9 cellular contexts compared by ENCODE assay signal in genomic region chr4:54099287-54099958, GRCh38. TPM values are rescaled to one million over a fixed set of nuclear protein-coding genes. Genes with fewer than 3 reads are reported as not detected.
DNase-seq lines count a peak whose midpoint lies in the region; ATAC-seq and TF ChIP-seq lines count a peak whose summit lies in the region.
"Had no signal": no experiment of that assay in that cellular context is flagged by ENCODE, and none has a peak within 500 bp of the region (broad histone marks: within the 10 kb centered on the region; RNA-seq: fewer than 3 reads in every experiment).

No MANE protein-coding gene starts in this region.

- DNase-seq in NCI-H510A treated with DMSO at 0.1 percent for 48 hours (lab: John Stamatoyannopoulos, UW) (peak; percentile 25), NCI-H510A (lab: John Stamatoyannopoulos, UW) (no peak), SW480 (ENCODE audit: low spot score) (peak; percentile 5), glutamatergic neuron (peak; percentile 19), smooth muscle cell (lab: John Stamatoyannopoulos, UW; ENCODE audit: unreplicated experiment) (no peak), cerebellar nuclear complex (lab: John Stamatoyannopoulos, UW) (no peak)
- no peak for DNase-seq in stimulated activated CD4-positive, alpha-beta T cell treated with anti-CD3 and anti-CD28 coated beads, Interleukin-4, amount 100 ng/mL, for 4 hours

- H3K4me1 ChIP-seq in smooth muscle cell (ENCODE audit: low read depth), result peaks cover 43% of the 10 kb centered on the region

- no peak overlapping the region for H2AFZ ChIP-seq in smooth muscle cell (ENCODE audit: low read depth)

- H3K4me3 ChIP-seq in smooth muscle cell, result peak overlapping the region; percentile 35
- H3K4me3 ChIP-seq: lung had no signal

- H3K27ac ChIP-seq in smooth muscle cell (ENCODE audit: low read depth), result no peak overlapping the region

- H3K27me3 Mint-ChIP-seq in glutamatergic neuron (ENCODE audit: unreplicated experiment), result peaks cover 49% of the 10 kb centered on the region

- 2% methylated on average over 26 of the region's 26 CpGs for WGBS in smooth muscle cell (ENCODE audit: low lambda C conversion rate)

- H3K36me3 Mint-ChIP-seq in glutamatergic neuron (ENCODE audit: unreplicated experiment), result no peaks in the 10 kb centered on the region

- peaks cover 99% of the 10 kb centered on the region for H3K27me3 ChIP-seq in smooth muscle cell (ENCODE audit: low read depth)

- H3K79me2 ChIP-seq in smooth muscle cell (ENCODE audit: low read depth), result no peaks in the 10 kb centered on the region

- H3K27ac Mint-ChIP-seq in glutamatergic neuron (ENCODE audit: unreplicated experiment), result no peak overlapping the region

- H3K36me3 ChIP-seq in smooth muscle cell (ENCODE audit: low read depth), result no peaks in the 10 kb centered on the region

- H3K9ac ChIP-seq in smooth muscle cell (ENCODE audit: low read depth), result no peak overlapping the region

- H3K9me3 Mint-ChIP-seq in glutamatergic neuron (ENCODE audit: unreplicated experiment), result peaks cover 10% of the 10 kb centered on the region

- no peaks in the 10 kb centered on the region for H4K20me1 ChIP-seq in smooth muscle cell (ENCODE audit: low read depth)

- H3K4me2 ChIP-seq in smooth muscle cell, result peak overlapping the region; percentile 87

- no peak for ATAC-seq in HG03565 (IDR thresholded peaks at IDR 0.05; ENCODE audit: unreplicated experiment)

- no peak for TF ChIP-seq CTCF in glutamatergic neuron (IDR thresholded peaks at IDR 0.05; ENCODE audit: partially characterized antibody, unreplicated experiment)
- TF ChIP-seq CTCF in smooth muscle cell (IDR thresholded peaks at IDR 0.05; ENCODE audit: borderline replicate concordance, insufficient read depth, poor library complexity, severe bottlenecking), result no peak

- H3K9me3 ChIP-seq in smooth muscle cell (replicated peaks; ENCODE audit: low read depth), result no peaks in the 10 kb centered on the region

- H3F3A ChIP-seq in smooth muscle cell (ENCODE audit: low read depth), result peaks cover 8% of the 10 kb centered on the region

- H3K4me1 Mint-ChIP-seq in glutamatergic neuron (ENCODE audit: low read depth, unreplicated experiment), result peaks cover 15% of the 10 kb centered on the region

- H3K4me3 Mint-ChIP-seq in glutamatergic neuron (ENCODE audit: unreplicated experiment), result peak overlapping the region; percentile 64

RNA-seq across cellular contexts. Expression of gene GSX2, which starts 0.5 kb away (rescaled TPM):
- total RNA-seq in glutamatergic neuron (ENCODE audit: unreplicated experiment) (not detected), smooth muscle cell (not detected in 2 replicates)
- not detected in 2 replicates for polyA plus RNA-seq in smooth muscle cell
- total RNA-seq: lung had no signal
- polyA plus RNA-seq: lung had no signal

RNA-seq across cellular contexts. Expression of gene CHIC2, which starts 35.0 kb away (rescaled TPM):
- total RNA-seq in glutamatergic neuron (ENCODE audit: unreplicated experiment) (14.5 TPM), smooth muscle cell (61.0 and 61.4 TPM in 2 replicates)
- polyA plus RNA-seq in smooth muscle cell, result 52.2 and 57.0 TPM in 2 replicates

Comparison
In these comparisons a context has a peak if more than half of its experiments do, and no peak if none do; other contexts are left out.
1. DNase-seq: peak in NCI-H510A treated with DMSO at 0.1 percent for 48 hours (single experiment), SW480 (single experiment) and glutamatergic neuron (single experiment); none in NCI-H510A (single experiment), smooth muscle cell (single experiment), cerebellar nuclear complex (0 of 2) and stimulated activated CD4-positive, alpha-beta T cell treated with anti-CD3 and anti-CD28 coated beads, Interleukin-4, amount 100 ng/mL, for 4 hours (0 of 2).